8 cellular contexts compared by ENCODE assay signal in the genomic region with DNA sequence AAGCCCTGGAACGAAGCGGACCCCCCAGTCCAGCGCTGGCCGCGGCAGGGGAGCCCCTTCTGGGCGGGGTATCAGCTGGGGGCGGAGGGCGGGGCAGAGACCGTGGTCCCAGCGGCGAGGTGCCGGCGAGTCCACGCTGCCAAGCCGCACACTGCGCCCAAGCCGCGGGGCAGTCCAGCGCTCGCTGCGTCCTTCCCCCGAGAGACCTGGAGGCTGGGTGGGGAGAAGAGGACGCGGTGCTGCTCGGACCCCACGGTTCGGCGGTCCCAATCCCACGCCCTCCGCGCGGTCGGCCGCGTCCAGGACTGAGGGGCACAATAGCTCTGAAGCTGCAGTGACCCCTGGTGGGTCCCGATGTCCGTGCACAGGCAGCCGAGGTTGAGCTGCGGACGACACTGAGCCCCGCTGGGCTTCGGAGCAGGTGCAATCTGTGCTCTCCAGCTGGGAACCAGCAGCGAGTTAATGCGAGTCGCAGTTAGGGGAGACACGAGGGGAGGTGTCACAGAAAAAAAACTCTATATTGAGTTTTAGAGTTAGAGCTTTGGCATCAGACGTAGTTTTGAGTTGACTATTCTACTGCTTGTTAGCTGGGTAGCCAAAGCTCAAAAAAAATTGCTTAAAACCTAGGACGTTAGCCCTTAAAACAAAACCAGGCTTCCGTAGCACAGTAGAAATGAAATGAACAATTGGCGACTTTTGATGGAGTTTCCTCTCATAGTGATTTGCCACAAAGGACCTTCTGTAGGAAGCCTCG. TPM values are rescaled to one million over a fixed set of nuclear protein-coding genes. Genes with fewer than 3 reads are reported as not detected.
DNase-seq lines count a peak whose midpoint lies in the region; ATAC-seq and TF ChIP-seq lines count a peak whose summit lies in the region.

No MANE protein-coding gene starts in this region.

- CTCF ChIA-PET in Caco-2 (lab: Charles Lee): interaction anchor here (0.5 to 1.7 kb wide), 18 partner anchors 18 to 887 kb away, joined by 3 to 15 read pairs (median 4); no protein-coding TSS in a partner anchor
- CTCF ChIA-PET in activated naive CD4-positive, alpha-beta T cell treated with anti-CD3 and anti-CD28 coated beads for 36 hours (lab: Charles Lee): interaction anchor here (0.5 to 4.0 kb wide), 8 partner anchors 13 to 605 kb away, joined by 3 to 30 read pairs (median 4); no protein-coding TSS in a partner anchor

- BruUV-seq in Caco-2 (replicated peaks; lab: Mats Ljungman, UMichigan): no TSS peak

- POLR2A ChIA-PET in Caco-2 (lab: Charles Lee): interaction anchor here (1.1 kb wide), 1 partner anchor 260 kb away, joined by 3 read pairs; no protein-coding TSS in a partner anchor

- peaks cover 10% of the 10 kb centered on the region for H3K4me1 ChIP-seq in Caco-2

- TF ChIP-seq CTCF in Caco-2 (IDR thresholded peaks at IDR 0.05; ENCODE audit: insufficient read depth in 1 of 2, low read depth in 1 of 2, low read length in 1 of 2, severe bottlenecking in 1 of 2, unreplicated experiment in 1 of 2): peak; percentile 91 to 92
- TF ChIP-seq CTCF in neural crest cell (conservative IDR thresholded peaks at IDR 0.05): peak; percentile 94

- H3K9me3 Mint-ChIP-seq in Caco-2 (ENCODE audit: unreplicated experiment) (no peaks in the 10 kb centered on the region), neural crest cell (no peaks in the 10 kb centered on the region)
- peaks cover 2% of the 10 kb centered on the region for H3K9me3 Mint-ChIP-seq in activated naive CD4-positive, alpha-beta T cell treated with anti-CD3 and anti-CD28 coated beads for 36 hours

- peak overlapping the region; percentile 76 for H3K4me3 Mint-ChIP-seq in Caco-2 (ENCODE audit: unreplicated experiment)
- peak overlapping the region; percentile 10 for H3K4me3 Mint-ChIP-seq in activated naive CD4-positive, alpha-beta T cell treated with anti-CD3 and anti-CD28 coated beads for 36 hours
- H3K4me3 Mint-ChIP-seq in neural crest cell: peak overlapping the region; percentile 88

- H3K36me3 ChIP-seq in Caco-2 (ENCODE audit: control insufficient read depth, insufficient read depth, low read length): no peaks in the 10 kb centered on the region

- H3K27me3 ChIP-seq in Caco-2 (replicated peaks; ENCODE audit: control insufficient read depth, insufficient read depth, low read length): peaks cover 8% of the 10 kb centered on the region

- H3K9me3 ChIP-seq in Caco-2: no peaks in the 10 kb centered on the region

- peaks cover 8% of the 10 kb centered on the region for H3K4me1 Mint-ChIP-seq in Caco-2 (ENCODE audit: low read depth, unreplicated experiment)
- peaks cover 10% of the 10 kb centered on the region for H3K4me1 Mint-ChIP-seq in activated naive CD4-positive, alpha-beta T cell treated with anti-CD3 and anti-CD28 coated beads for 36 hours (ENCODE audit: low read depth)
- peaks cover 14% of the 10 kb centered on the region for H3K4me1 Mint-ChIP-seq in neural crest cell

- DNase-seq in Caco-2 (peak; percentile 72 to 84), NCI-H510A (lab: John Stamatoyannopoulos, UW) (peak; percentile 53), glomerular endothelial cell (ENCODE audit: extremely low read depth, low read depth, low spot score) (peak; percentile 34), neural crest cell (ENCODE audit: low read depth, low spot score) (peak; percentile 80), activated gamma-delta T cell (lab: John Stamatoyannopoulos, UW) (no peak)
- DNase-seq in activated naive CD4-positive, alpha-beta T cell treated with anti-CD3 and anti-CD28 coated beads for 36 hours: peak; percentile 60

- ATAC-seq in GM19043 (IDR thresholded peaks at IDR 0.05; ENCODE audit: low read depth, unreplicated experiment) (peak; percentile 79), HG03175 (IDR thresholded peaks at IDR 0.05; ENCODE audit: unreplicated experiment) (peak; percentile 86)

- H3K36me3 Mint-ChIP-seq in Caco-2 (ENCODE audit: insufficient read depth, unreplicated experiment) (peaks cover 4% of the 10 kb centered on the region), neural crest cell (ENCODE audit: low read depth) (no peaks in the 10 kb centered on the region)
- H3K36me3 Mint-ChIP-seq in activated naive CD4-positive, alpha-beta T cell treated with anti-CD3 and anti-CD28 coated beads for 36 hours (ENCODE audit: low read depth): no peaks in the 10 kb centered on the region

- intact Hi-C loops in Caco-2 (cut with micrococcal nuclease; ENCODE audit: unreplicated experiment): loop anchor here (1.0 to 5.0 kb wide), 3 partner anchors 53 to 245 kb away; no protein-coding TSS in a partner anchor
- intact Hi-C loops in activated naive CD4-positive, alpha-beta T cell treated with anti-CD3 and anti-CD28 coated beads for 36 hours (cut with micrococcal nuclease): loop anchor here (1.0 to 5.0 kb wide), 2 partner anchors 245 to 258 kb away; no protein-coding TSS in a partner anchor

- peak overlapping the region; percentile 58 for H3K4me3 ChIP-seq in Caco-2 (ENCODE audit: low read depth, low read length)

- H3K27me3 Mint-ChIP-seq in Caco-2 (ENCODE audit: insufficient read depth, unreplicated experiment): peaks cover 25% of the 10 kb centered on the region
- H3K27me3 Mint-ChIP-seq in activated naive CD4-positive, alpha-beta T cell treated with anti-CD3 and anti-CD28 coated beads for 36 hours (ENCODE audit: low read depth): peaks cover 45% of the 10 kb centered on the region
- peaks cover 74% of the 10 kb centered on the region for H3K27me3 Mint-ChIP-seq in neural crest cell (ENCODE audit: low read depth)

- no peak overlapping the region for H3K27ac Mint-ChIP-seq in Caco-2 (ENCODE audit: unreplicated experiment)
- no peak overlapping the region for H3K27ac Mint-ChIP-seq in activated naive CD4-positive, alpha-beta T cell treated with anti-CD3 and anti-CD28 coated beads for 36 hours
- no peak overlapping the region for H3K27ac Mint-ChIP-seq in neural crest cell (ENCODE audit: unreplicated experiment)

RNA-seq across cellular contexts. Expression of a gene that starts 1.2 kb away (rescaled TPM):
- total RNA-seq in Caco-2 (2022): 1.4 and 2.3 TPM in 2 replicates
- total RNA-seq in activated naive CD4-positive, alpha-beta T cell treated with anti-CD3 and anti-CD28 coated beads for 36 hours: not detected
- total RNA-seq in glomerular endothelial cell: 26.5 and 33.8 TPM in 2 replicates
- 10.8 and 12.4 TPM in 2 replicates for total RNA-seq in neural crest cell

Comparison
In these comparisons a context has a peak if more than half of its experiments do, and no peak if none do; other contexts are left out.
1. H3K4me3 Mint-ChIP-seq: peak in every context shown above with its lines; median percentile 88 in neural crest cell; 76 in Caco-2; 10 in activated naive CD4-positive, alpha-beta T cell treated with anti-CD3 and anti-CD28 coated beads for 36 hours.